In the genomic region with DNA sequence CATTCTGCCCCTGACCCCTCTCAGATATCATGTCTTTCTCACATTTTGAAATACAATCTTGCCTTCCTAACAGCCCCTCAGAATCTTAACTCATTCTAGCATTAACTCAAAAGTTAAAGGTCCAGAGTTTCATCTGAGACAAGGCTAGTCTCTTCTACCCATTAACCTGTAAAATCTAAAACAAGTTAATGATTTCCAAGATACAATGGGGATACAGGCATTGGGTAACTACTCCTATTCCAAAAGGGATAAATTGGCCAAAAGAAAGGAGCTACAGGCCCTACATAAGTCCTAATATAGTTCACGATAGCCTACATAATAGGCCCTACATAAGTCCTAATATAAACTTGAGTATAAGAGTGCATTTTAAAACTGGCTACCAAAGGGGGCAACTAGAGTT, we compare ENCODE assay signal across 40 cellular contexts. TPM values are rescaled to one million over a fixed set of nuclear protein-coding genes. Genes with fewer than 3 reads are reported as not detected.
"Had no signal": no experiment of that assay in that cellular context is flagged by ENCODE, and none has a peak within 500 bp of the region (broad histone marks: within the 10 kb centered on the region; RNA-seq: fewer than 3 reads in every experiment).

No MANE protein-coding gene starts in this region.

- H3K36me3 Mint-ChIP-seq: activated CD8-positive, alpha-beta memory T cell treated with anti-CD3 and anti-CD28 coated beads, Interleukin-2, amount 10 ng/mL, durations not matched to agents 7 days and 5 days; activated naive CD4-positive, alpha-beta T cell treated with anti-CD3 and anti-CD28 coated beads, Interleukin-2, amount 10 ng/mL, durations not matched to agents 7 days and 5 days; activated naive CD4-positive, alpha-beta T cell treated with anti-CD3 and anti-CD28 coated beads, Interleukin-2, amount 50 U/mL, for 24 hours; activated naive CD8-positive, alpha-beta T cell treated with anti-CD3 and anti-CD28 coated beads, Interleukin-2, amount 10 ng/mL, durations not matched to agents 7 days and 5 days; brain had no signal

- H3K27ac Mint-ChIP-seq: activated CD4-positive, alpha-beta memory T cell treated with anti-CD3 and anti-CD28 coated beads, Interleukin-2, amount 10 ng/mL, durations not matched to agents 7 days and 5 days; activated CD4-positive, alpha-beta T cell treated with anti-CD3 and anti-CD28 coated beads for 36 hours; activated CD4-positive, alpha-beta T cell treated with anti-CD3 and anti-CD28 coated beads, Interleukin-2, amount 10 ng/mL, durations not matched to agents 7 days and 5 days; activated CD8-positive, alpha-beta memory T cell treated with anti-CD3 and anti-CD28 coated beads, Interleukin-2, amount 10 ng/mL, durations not matched to agents 7 days and 5 days; activated CD8-positive, alpha-beta T cell treated with anti-CD3 and anti-CD28 coated beads, Interleukin-2, amount 10 ng/mL, durations not matched to agents 7 days and 5 days; activated naive CD4-positive, alpha-beta T cell treated with anti-CD3 and anti-CD28 coated beads, Interleukin-2, amount 10 ng/mL, durations not matched to agents 7 days and 5 days; activated naive CD4-positive, alpha-beta T cell treated with anti-CD3 and anti-CD28 coated beads, Interleukin-2, amount 50 U/mL, for 24 hours; activated naive CD8-positive, alpha-beta T cell; activated naive CD8-positive, alpha-beta T cell treated with anti-CD3 and anti-CD28 coated beads, Interleukin-2, amount 10 ng/mL, durations not matched to agents 7 days and 5 days; activated naive CD8-positive, alpha-beta T cell treated with anti-CD3 and anti-CD28 coated beads, Interleukin-2, amount 50 U/mL, for 24 hours; activated T-cell treated with anti-CD3 and anti-CD28 coated beads, Interleukin-2, amount 50 U/mL, for 24 hours; activated T-helper 2 cell treated with anti-CD3 and anti-CD28 coated beads, Interferon-gamma antibody, Interleukin-2, Interleukin-4, amounts not matched to agents 10 μg/mL and 5 μg/mL and 100 μg/mL, durations not matched to agents 14 hours and 24 hours and 36 hours; brain; T-helper 1 cell treated with Interleukin-12 subunit alpha and Interleukin-12 subunit beta and Interleukin-4 antibody, amounts not matched to agents 30 μg/mL and 1 μg/mL, for 36 hours; T-helper 2 cell treated with Interferon-gamma antibody and Interleukin-4, amounts not matched to agents 5 μg/mL and 100 μg/mL, for 36 hours; WTC11 had no signal

- H3K4me3 ChIP-seq: ascending aorta, cardiac muscle cell had no signal

- H3K27ac ChIP-seq: cardiac muscle cell, WERI-Rb-1 had no signal

- ATAC-seq: activated CD4-positive, alpha-beta T cell treated with anti-CD3 and anti-CD28 coated beads for 36 hours; activated CD4-positive, CD25-positive, alpha-beta regulatory T cell treated with anti-CD3 and anti-CD28 coated beads, Interleukin-2, amount 50 U/mL, for 24 hours; activated CD8-positive, alpha-beta memory T cell treated with anti-CD3 and anti-CD28 coated beads, Interleukin-2, amount 10 ng/mL, durations not matched to agents 7 days and 5 days; activated CD8-positive, alpha-beta T cell treated with anti-CD3 and anti-CD28 coated beads, Interleukin-2, amount 10 ng/mL, durations not matched to agents 7 days and 5 days; activated naive CD8-positive, alpha-beta T cell treated with anti-CD3 and anti-CD28 coated beads, Interleukin-2, amount 50 U/mL, for 24 hours; WTC11 had no signal

- H3K36me3 ChIP-seq: ascending aorta, cardiac muscle cell, WERI-Rb-1 had no signal

- H3K4me3 Mint-ChIP-seq: activated CD4-positive, alpha-beta memory T cell treated with anti-CD3 and anti-CD28 coated beads, Interleukin-2, amount 10 ng/mL, durations not matched to agents 7 days and 5 days; activated CD4-positive, alpha-beta T cell treated with anti-CD3 and anti-CD28 coated beads for 36 hours; activated CD4-positive, alpha-beta T cell treated with anti-CD3 and anti-CD28 coated beads, Interleukin-2, amount 10 ng/mL, durations not matched to agents 7 days and 5 days; activated CD8-positive, alpha-beta memory T cell treated with anti-CD3 and anti-CD28 coated beads, Interleukin-2, amount 10 ng/mL, durations not matched to agents 7 days and 5 days; activated CD8-positive, alpha-beta T cell treated with anti-CD3 and anti-CD28 coated beads, Interleukin-2, amount 10 ng/mL, durations not matched to agents 7 days and 5 days; activated naive CD4-positive, alpha-beta T cell treated with anti-CD3 and anti-CD28 coated beads, Interleukin-2, amount 10 ng/mL, durations not matched to agents 7 days and 5 days; activated naive CD4-positive, alpha-beta T cell treated with anti-CD3 and anti-CD28 coated beads, Interleukin-2, amount 50 U/mL, for 24 hours; activated naive CD8-positive, alpha-beta T cell; activated naive CD8-positive, alpha-beta T cell treated with anti-CD3 and anti-CD28 coated beads, Interleukin-2, amount 10 ng/mL, durations not matched to agents 7 days and 5 days; activated naive CD8-positive, alpha-beta T cell treated with anti-CD3 and anti-CD28 coated beads, Interleukin-2, amount 50 U/mL, for 24 hours; activated T-cell treated with anti-CD3 and anti-CD28 coated beads, Interleukin-2, amount 50 U/mL, for 24 hours; brain; central memory CD8-positive, alpha-beta T cell; T-helper 1 cell treated with Interleukin-12 subunit alpha and Interleukin-12 subunit beta and Interleukin-4 antibody, amounts not matched to agents 30 μg/mL and 1 μg/mL, for 36 hours; T-helper 2 cell treated with Interferon-gamma antibody and Interleukin-4, amounts not matched to agents 5 μg/mL and 100 μg/mL, for 36 hours; WTC11 had no signal

- H3K9me3 ChIP-seq: ascending aorta had no signal

- DNase-seq: activated CD4-positive, alpha-beta memory T cell treated with anti-CD3 and anti-CD28 coated beads, Interleukin-2, amount 10 ng/mL, durations not matched to agents 7 days and 5 days; activated CD4-positive, alpha-beta T cell treated with anti-CD3 and anti-CD28 coated beads for 1 hour; activated CD4-positive, alpha-beta T cell treated with anti-CD3 and anti-CD28 coated beads for 36 hours; activated CD4-positive, alpha-beta T cell treated with anti-CD3 and anti-CD28 coated beads for 48 hours; activated CD4-positive, alpha-beta T cell treated with anti-CD3 and anti-CD28 coated beads, Interleukin-2, amount 10 ng/mL, durations not matched to agents 7 days and 5 days; activated CD4-positive, alpha-beta T cell treated with anti-CD3 and anti-CD28 coated beads, Interleukin-2, amount 50 U/mL, for 48 hours; activated CD4-positive, CD25-positive, alpha-beta regulatory T cell; activated CD8-positive, alpha-beta memory T cell treated with anti-CD3 and anti-CD28 coated beads for 24 hours; activated CD8-positive, alpha-beta memory T cell treated with anti-CD3 and anti-CD28 coated beads, Interleukin-2, amount 10 ng/mL, durations not matched to agents 7 days and 5 days; activated CD8-positive, alpha-beta memory T cell treated with anti-CD3 and anti-CD28 coated beads, Interleukin-2, amount 50 U/mL, for 48 hours; activated CD8-positive, alpha-beta T cell treated with anti-CD3 and anti-CD28 coated beads, Interleukin-2, amount 10 ng/mL, durations not matched to agents 7 days and 5 days; activated effector memory CD4-positive, alpha-beta T cell treated with Interleukin-2 at 50 U/mL for 16 hours; activated gamma-delta T cell; activated naive CD4-positive, alpha-beta T cell treated with anti-CD3 and anti-CD28 coated beads, Interleukin-2, amount 10 ng/mL, durations not matched to agents 7 days and 5 days; activated naive CD4-positive, alpha-beta T cell treated with Interleukin-2 at 50 U/mL for 16 hours; activated naive CD8-positive, alpha-beta T cell treated with anti-CD3 and anti-CD28 coated beads, Interleukin-2, amount 10 ng/mL, durations not matched to agents 7 days and 5 days; activated naive CD8-positive, alpha-beta T cell treated with anti-CD3 and anti-CD28 coated beads, Interleukin-2, amount 50 U/mL, for 24 hours; activated T-cell treated with anti-CD3 and anti-CD28 coated beads, Interleukin-2, amount 50 U/mL, for 24 hours; activated T-cell treated with anti-CD3 and anti-CD28 coated beads, Interleukin-2, amount 50 U/mL, for 48 hours; amygdala; anterior cingulate cortex; caudate nucleus; SW 1271; T-helper 1 cell; T-helper 2 cell; T-helper 9 cell; WERI-Rb-1 had no signal

- H3K4me1 Mint-ChIP-seq: activated CD4-positive, alpha-beta memory T cell treated with anti-CD3 and anti-CD28 coated beads, Interleukin-2, amount 10 ng/mL, durations not matched to agents 7 days and 5 days; activated CD4-positive, alpha-beta T cell treated with anti-CD3 and anti-CD28 coated beads for 36 hours; activated CD4-positive, alpha-beta T cell treated with anti-CD3 and anti-CD28 coated beads, Interleukin-2, amount 10 ng/mL, durations not matched to agents 7 days and 5 days; activated CD8-positive, alpha-beta memory T cell treated with anti-CD3 and anti-CD28 coated beads, Interleukin-2, amount 10 ng/mL, durations not matched to agents 7 days and 5 days; activated naive CD4-positive, alpha-beta T cell treated with anti-CD3 and anti-CD28 coated beads, Interleukin-2, amount 10 ng/mL, durations not matched to agents 7 days and 5 days; activated naive CD4-positive, alpha-beta T cell treated with anti-CD3 and anti-CD28 coated beads, Interleukin-2, amount 50 U/mL, for 24 hours; activated naive CD8-positive, alpha-beta T cell treated with anti-CD3 and anti-CD28 coated beads, Interleukin-2, amount 10 ng/mL, durations not matched to agents 7 days and 5 days; activated naive CD8-positive, alpha-beta T cell treated with anti-CD3 and anti-CD28 coated beads, Interleukin-2, amount 50 U/mL, for 24 hours; central memory CD8-positive, alpha-beta T cell had no signal

- H3K9me3 Mint-ChIP-seq: activated CD4-positive, alpha-beta memory T cell treated with anti-CD3 and anti-CD28 coated beads, Interleukin-2, amount 10 ng/mL, durations not matched to agents 7 days and 5 days; activated CD4-positive, alpha-beta T cell treated with anti-CD3 and anti-CD28 coated beads, Interleukin-2, amount 10 ng/mL, durations not matched to agents 7 days and 5 days; activated naive CD4-positive, alpha-beta T cell treated with anti-CD3 and anti-CD28 coated beads, Interleukin-2, amount 10 ng/mL, durations not matched to agents 7 days and 5 days; activated naive CD4-positive, alpha-beta T cell treated with anti-CD3 and anti-CD28 coated beads, Interleukin-2, amount 50 U/mL, for 24 hours; activated naive CD8-positive, alpha-beta T cell treated with anti-CD3 and anti-CD28 coated beads, Interleukin-2, amount 10 ng/mL, durations not matched to agents 7 days and 5 days; activated naive CD8-positive, alpha-beta T cell treated with anti-CD3 and anti-CD28 coated beads, Interleukin-2, amount 50 U/mL, for 24 hours; activated T-cell treated with anti-CD3 and anti-CD28 coated beads, Interleukin-2, amount 50 U/mL, for 24 hours; activated T-helper 2 cell treated with anti-CD3 and anti-CD28 coated beads, Interferon-gamma antibody, Interleukin-2, Interleukin-4, amounts not matched to agents 10 μg/mL and 5 μg/mL and 100 μg/mL, durations not matched to agents 14 hours and 24 hours and 36 hours; central memory CD8-positive, alpha-beta T cell; T-helper 1 cell treated with Interleukin-12 subunit alpha and Interleukin-12 subunit beta and Interleukin-4 antibody, amounts not matched to agents 30 μg/mL and 1 μg/mL, for 36 hours; T-helper 2 cell treated with Interferon-gamma antibody and Interleukin-4, amounts not matched to agents 5 μg/mL and 100 μg/mL, for 36 hours had no signal

- H3K27me3 Mint-ChIP-seq: activated CD4-positive, alpha-beta memory T cell treated with anti-CD3 and anti-CD28 coated beads, Interleukin-2, amount 10 ng/mL, durations not matched to agents 7 days and 5 days; activated CD4-positive, alpha-beta T cell treated with anti-CD3 and anti-CD28 coated beads for 36 hours; activated CD4-positive, alpha-beta T cell treated with anti-CD3 and anti-CD28 coated beads, Interleukin-2, amount 10 ng/mL, durations not matched to agents 7 days and 5 days; activated CD8-positive, alpha-beta memory T cell treated with anti-CD3 and anti-CD28 coated beads, Interleukin-2, amount 10 ng/mL, durations not matched to agents 7 days and 5 days; activated naive CD4-positive, alpha-beta T cell treated with anti-CD3 and anti-CD28 coated beads, Interleukin-2, amount 10 ng/mL, durations not matched to agents 7 days and 5 days; activated naive CD4-positive, alpha-beta T cell treated with anti-CD3 and anti-CD28 coated beads, Interleukin-2, amount 50 U/mL, for 24 hours; activated naive CD8-positive, alpha-beta T cell; activated naive CD8-positive, alpha-beta T cell treated with anti-CD3 and anti-CD28 coated beads, Interleukin-2, amount 10 ng/mL, durations not matched to agents 7 days and 5 days; activated naive CD8-positive, alpha-beta T cell treated with anti-CD3 and anti-CD28 coated beads, Interleukin-2, amount 50 U/mL, for 24 hours; activated T-cell treated with anti-CD3 and anti-CD28 coated beads, Interleukin-2, amount 50 U/mL, for 24 hours; central memory CD8-positive, alpha-beta T cell had no signal

- H3K27me3 ChIP-seq: ascending aorta, cardiac muscle cell had no signal

- FAIRE-seq: bronchial epithelial cell, TTC549 had no signal

RNA-seq across cellular contexts. Expression of a gene that starts 18.9 kb away (rescaled TPM):
- total RNA-seq: activated CD4-positive, alpha-beta memory T cell treated with anti-CD3 and anti-CD28 coated beads, Interleukin-2, amount 10 ng/mL, durations not matched to agents 7 days and 5 days; activated CD4-positive, alpha-beta T cell treated with anti-CD3 and anti-CD28 coated beads for 36 hours; activated CD4-positive, alpha-beta T cell treated with anti-CD3 and anti-CD28 coated beads, Interleukin-2, amount 10 ng/mL, durations not matched to agents 7 days and 5 days; activated CD8-positive, alpha-beta memory T cell treated with anti-CD3 and anti-CD28 coated beads, Interleukin-2, amount 10 ng/mL, durations not matched to agents 7 days and 5 days; activated CD8-positive, alpha-beta T cell treated with anti-CD3 and anti-CD28 coated beads, Interleukin-2, amount 10 ng/mL, durations not matched to agents 7 days and 5 days; activated naive CD8-positive, alpha-beta T cell treated with anti-CD3 and anti-CD28 coated beads, Interleukin-2, amount 10 ng/mL, durations not matched to agents 7 days and 5 days; activated T-helper 2 cell treated with anti-CD3 and anti-CD28 coated beads, Interferon-gamma antibody, Interleukin-2, Interleukin-4, amounts not matched to agents 10 μg/mL and 5 μg/mL and 100 μg/mL, durations not matched to agents 14 hours and 24 hours and 36 hours; ascending aorta; bronchial epithelial cell; cardiac muscle cell had no signal

RNA-seq across cellular contexts. Expression of a gene that starts 56.1 kb away (rescaled TPM):
- total RNA-seq: activated CD4-positive, alpha-beta memory T cell treated with anti-CD3 and anti-CD28 coated beads, Interleukin-2, amount 10 ng/mL, durations not matched to agents 7 days and 5 days; activated CD4-positive, alpha-beta T cell treated with anti-CD3 and anti-CD28 coated beads for 36 hours; activated CD4-positive, alpha-beta T cell treated with anti-CD3 and anti-CD28 coated beads, Interleukin-2, amount 10 ng/mL, durations not matched to agents 7 days and 5 days; activated CD8-positive, alpha-beta memory T cell treated with anti-CD3 and anti-CD28 coated beads, Interleukin-2, amount 10 ng/mL, durations not matched to agents 7 days and 5 days; activated CD8-positive, alpha-beta T cell treated with anti-CD3 and anti-CD28 coated beads, Interleukin-2, amount 10 ng/mL, durations not matched to agents 7 days and 5 days; activated naive CD8-positive, alpha-beta T cell treated with anti-CD3 and anti-CD28 coated beads, Interleukin-2, amount 10 ng/mL, durations not matched to agents 7 days and 5 days; activated T-helper 2 cell treated with anti-CD3 and anti-CD28 coated beads, Interferon-gamma antibody, Interleukin-2, Interleukin-4, amounts not matched to agents 10 μg/mL and 5 μg/mL and 100 μg/mL, durations not matched to agents 14 hours and 24 hours and 36 hours; bronchial epithelial cell; cardiac muscle cell had no signal
